ENCODE assay signal across 8 cellular contexts in genomic region chr4:48047421-48047844, GRCh38.
DNase-seq lines count a peak whose midpoint lies in the region; ATAC-seq lines count a peak whose summit lies in the region.

No MANE protein-coding gene starts in this region.

- peak overlapping the region; percentile 86 for H3K27ac Mint-ChIP-seq in activated naive CD4-positive, alpha-beta T cell treated with anti-CD3 and anti-CD28 coated beads, Interleukin-2, amount 50 U/mL, for 24 hours

- H3K27me3 Mint-ChIP-seq in activated naive CD4-positive, alpha-beta T cell treated with anti-CD3 and anti-CD28 coated beads, Interleukin-2, amount 50 U/mL, for 24 hours: no peaks in the 10 kb centered on the region

- DNase-seq in SKM-1 (lab: John Stamatoyannopoulos, UW; ENCODE audit: unreplicated experiment) (peak; percentile 57), cortex of kidney (lab: John Stamatoyannopoulos, UW) (no peak), middle frontal gyrus (ENCODE audit: extremely low spot score, low spot score) (no peak), NCI-H2107 treated with DMSO at 0.1 percent for 48 hours (lab: John Stamatoyannopoulos, UW; ENCODE audit: unreplicated experiment) (no peak)
- peak; percentile 62 to 80 (median 68) for DNase-seq in stimulated activated CD4-positive, alpha-beta T cell treated with anti-CD3 and anti-CD28 coated beads, Interleukin-12 subunit alpha, Interleukin-12 subunit beta, amount 100 ng/mL, for 48 hours (ENCODE audit: low read depth in 2 of 3, low spot score in 1 of 3)

- H3K4me1 Mint-ChIP-seq in activated naive CD4-positive, alpha-beta T cell treated with anti-CD3 and anti-CD28 coated beads, Interleukin-2, amount 50 U/mL, for 24 hours: peaks cover 70% of the 10 kb centered on the region

- H3K36me3 Mint-ChIP-seq in activated naive CD4-positive, alpha-beta T cell treated with anti-CD3 and anti-CD28 coated beads, Interleukin-2, amount 50 U/mL, for 24 hours: no peaks in the 10 kb centered on the region

- peak overlapping the region; percentile 82 for H3K4me3 Mint-ChIP-seq in activated naive CD4-positive, alpha-beta T cell treated with anti-CD3 and anti-CD28 coated beads, Interleukin-2, amount 50 U/mL, for 24 hours

- ATAC-seq in GM18519 (IDR thresholded peaks at IDR 0.05; ENCODE audit: low FRiP score, unreplicated experiment) (peak; percentile 88), HG03025 (IDR thresholded peaks at IDR 0.05; ENCODE audit: low FRiP score, unreplicated experiment) (peak; percentile 87)

- no peaks in the 10 kb centered on the region for H3K9me3 Mint-ChIP-seq in activated naive CD4-positive, alpha-beta T cell treated with anti-CD3 and anti-CD28 coated beads, Interleukin-2, amount 50 U/mL, for 24 hours

Comparison
In these comparisons a context has a peak if more than half of its experiments do, and no peak if none do; other contexts are left out.
1. DNase-seq: peak in SKM-1 (single experiment) and stimulated activated CD4-positive, alpha-beta T cell treated with anti-CD3 and anti-CD28 coated beads, Interleukin-12 subunit alpha, Interleukin-12 subunit beta, amount 100 ng/mL, for 48 hours (3 of 3); none in cortex of kidney (single experiment), middle frontal gyrus (single experiment) and NCI-H2107 treated with DMSO at 0.1 percent for 48 hours (single experiment).